Comparison of ENCODE assay signal across 15 cellular contexts in the genomic region with DNA sequence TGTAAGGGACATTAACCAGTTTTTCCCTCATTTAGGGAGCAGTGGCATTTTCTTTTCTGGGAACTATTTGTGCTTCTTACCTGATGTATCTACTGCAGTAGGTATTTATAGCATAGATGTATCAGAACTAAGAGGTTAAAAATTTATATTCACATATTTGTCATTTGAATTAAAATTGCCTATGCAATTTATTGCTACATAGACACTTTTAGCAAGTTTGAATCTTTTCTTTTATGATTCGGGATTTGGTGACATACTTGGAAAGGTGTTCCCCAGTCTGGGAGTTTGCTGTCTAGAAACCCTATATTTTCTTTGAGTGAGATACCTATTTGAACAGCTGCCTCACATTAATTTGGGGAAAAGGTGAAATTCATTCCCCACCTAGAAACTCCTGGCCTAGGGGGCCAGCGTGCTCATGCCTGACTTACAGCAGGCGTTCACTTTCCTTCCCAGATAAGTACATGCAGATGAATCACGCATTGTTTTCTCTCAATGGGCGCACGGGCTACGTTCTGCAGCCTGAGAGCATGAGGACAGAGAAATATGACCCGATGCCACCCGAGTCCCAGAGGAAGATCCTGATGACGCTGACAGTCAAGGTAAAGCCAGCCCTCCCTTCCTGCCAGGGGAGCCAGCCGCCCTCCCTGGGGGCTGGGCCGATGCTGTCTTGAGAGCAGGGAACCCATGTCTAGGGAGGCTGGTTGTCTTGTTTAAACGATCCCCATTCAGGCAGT.
A peak's percentile ranks its signal among the peaks of the same experiment; 100 is the strongest.
DNase-seq lines count a peak whose midpoint lies in the region; ATAC-seq and TF ChIP-seq lines count a peak whose summit lies in the region.
"Had no signal": no experiment of that assay in that cellular context is flagged by ENCODE, and none has a peak within 500 bp of the region (broad histone marks: within the 10 kb centered on the region; RNA-seq: fewer than 3 reads in every experiment).

No MANE protein-coding gene starts in this region.

- H3K4me1 Mint-ChIP-seq in activated CD4-positive, alpha-beta T cell treated with anti-CD3 and anti-CD28 coated beads, Interleukin-2, amount 10 ng/mL, durations not matched to agents 24 days and 14 days: no peaks in the 10 kb centered on the region
- H3K4me1 Mint-ChIP-seq: activated CD4-positive, alpha-beta T cell treated with anti-CD3 and anti-CD28 coated beads, Interleukin-2, amount 10 ng/mL, durations not matched to agents 7 days and 5 days had no signal

- H3K27ac Mint-ChIP-seq in activated CD4-positive, alpha-beta T cell treated with anti-CD3 and anti-CD28 coated beads, Interleukin-2, amount 10 ng/mL, durations not matched to agents 24 days and 14 days: no peak overlapping the region
- H3K27ac Mint-ChIP-seq: activated CD4-positive, alpha-beta T cell treated with anti-CD3 and anti-CD28 coated beads, Interleukin-2, amount 10 ng/mL, durations not matched to agents 7 days and 5 days; CD8-positive, alpha-beta T cell; T-helper 1 cell treated with Interleukin-12 subunit alpha and Interleukin-12 subunit beta and Interleukin-4 antibody, amounts not matched to agents 30 μg/mL and 1 μg/mL, for 36 hours had no signal

- no peaks in the 10 kb centered on the region for H3K36me3 Mint-ChIP-seq in activated CD4-positive, alpha-beta T cell treated with anti-CD3 and anti-CD28 coated beads, Interleukin-2, amount 10 ng/mL, durations not matched to agents 24 days and 14 days (ENCODE audit: low read depth)

- DNase-seq in NCI-H1105 treated with DMSO at 0.1 percent for 48 hours (lab: John Stamatoyannopoulos, UW): peak; percentile 18
- no peak for DNase-seq in NCI-H1105 (lab: John Stamatoyannopoulos, UW)
- DNase-seq in NCI-H345 treated with DMSO at 0.1 percent for 48 hours (lab: John Stamatoyannopoulos, UW; ENCODE audit: unreplicated experiment): peak; percentile 38
- DNase-seq in fibroblast of pulmonary artery (ENCODE audit: low read depth): peak; percentile 16
- peak; percentile 26 for DNase-seq in pulmonary artery endothelial cell (ENCODE audit: low read depth, low spot score)
- DNase-seq in activated CD4-positive, alpha-beta T cell treated with anti-CD3 and anti-CD28 coated beads, Interleukin-2, amount 10 ng/mL, durations not matched to agents 24 days and 14 days: no peak
- DNase-seq in COLO829 (ENCODE audit: low spot score): no peak
- DNase-seq: activated CD4-positive, alpha-beta T cell treated with anti-CD3 and anti-CD28 coated beads, Interleukin-2, amount 10 ng/mL, durations not matched to agents 7 days and 5 days; CD8-positive, alpha-beta T cell; colonic mucosa; NCI-H524 had no signal

- no peak for ATAC-seq in HG03139 (IDR thresholded peaks at IDR 0.05; ENCODE audit: unreplicated experiment)
- ATAC-seq: CD8-positive, alpha-beta T cell had no signal

- H3K27me3 Mint-ChIP-seq in activated CD4-positive, alpha-beta T cell treated with anti-CD3 and anti-CD28 coated beads, Interleukin-2, amount 10 ng/mL, durations not matched to agents 24 days and 14 days: no peaks in the 10 kb centered on the region
- H3K27me3 Mint-ChIP-seq: activated CD4-positive, alpha-beta T cell treated with anti-CD3 and anti-CD28 coated beads, Interleukin-2, amount 10 ng/mL, durations not matched to agents 7 days and 5 days had no signal

- no peak overlapping the region for H3K4me3 Mint-ChIP-seq in activated CD4-positive, alpha-beta T cell treated with anti-CD3 and anti-CD28 coated beads, Interleukin-2, amount 10 ng/mL, durations not matched to agents 24 days and 14 days
- H3K4me3 Mint-ChIP-seq: activated CD4-positive, alpha-beta T cell treated with anti-CD3 and anti-CD28 coated beads, Interleukin-2, amount 10 ng/mL, durations not matched to agents 7 days and 5 days; CD8-positive, alpha-beta T cell; T-helper 1 cell treated with Interleukin-12 subunit alpha and Interleukin-12 subunit beta and Interleukin-4 antibody, amounts not matched to agents 30 μg/mL and 1 μg/mL, for 36 hours had no signal

- no peak for TF ChIP-seq CTCF in fibroblast of pulmonary artery (IDR thresholded peaks at IDR 0.05; ENCODE audit: low read length, missing control alignments)

- H3K9me3 Mint-ChIP-seq in activated CD4-positive, alpha-beta T cell treated with anti-CD3 and anti-CD28 coated beads, Interleukin-2, amount 10 ng/mL, durations not matched to agents 24 days and 14 days: no peaks in the 10 kb centered on the region
- H3K9me3 Mint-ChIP-seq: activated CD4-positive, alpha-beta T cell treated with anti-CD3 and anti-CD28 coated beads, Interleukin-2, amount 10 ng/mL, durations not matched to agents 7 days and 5 days; CD8-positive, alpha-beta T cell; T-helper 1 cell treated with Interleukin-12 subunit alpha and Interleukin-12 subunit beta and Interleukin-4 antibody, amounts not matched to agents 30 μg/mL and 1 μg/mL, for 36 hours had no signal

- intact Hi-C loops in activated CD4-positive, alpha-beta T cell treated with anti-CD3 and anti-CD28 coated beads, Interleukin-2, amount 10 ng/mL, durations not matched to agents 24 days and 14 days (cut with micrococcal nuclease): no loop called here

- no peak overlapping the region for H3K4me3 ChIP-seq in fibroblast of pulmonary artery (replicated peaks; ENCODE audit: low read depth, low read length)
- H3K4me3 ChIP-seq: colonic mucosa, esophagus muscularis mucosa, skin epidermis had no signal

Comparison
In these comparisons a context has a peak if more than half of its experiments do, and no peak if none do; other contexts are left out.
1. DNase-seq: peak in NCI-H1105 treated with DMSO at 0.1 percent for 48 hours (single experiment), NCI-H345 treated with DMSO at 0.1 percent for 48 hours (single experiment), fibroblast of pulmonary artery (single experiment) and pulmonary artery endothelial cell (single experiment); none in NCI-H1105 (single experiment), activated CD4-positive, alpha-beta T cell treated with anti-CD3 and anti-CD28 coated beads, Interleukin-2, amount 10 ng/mL, durations not matched to agents 24 days and 14 days (single experiment) and COLO829 (single experiment).